ENCODE assay signal across 2 cellular contexts in the genomic region with DNA sequence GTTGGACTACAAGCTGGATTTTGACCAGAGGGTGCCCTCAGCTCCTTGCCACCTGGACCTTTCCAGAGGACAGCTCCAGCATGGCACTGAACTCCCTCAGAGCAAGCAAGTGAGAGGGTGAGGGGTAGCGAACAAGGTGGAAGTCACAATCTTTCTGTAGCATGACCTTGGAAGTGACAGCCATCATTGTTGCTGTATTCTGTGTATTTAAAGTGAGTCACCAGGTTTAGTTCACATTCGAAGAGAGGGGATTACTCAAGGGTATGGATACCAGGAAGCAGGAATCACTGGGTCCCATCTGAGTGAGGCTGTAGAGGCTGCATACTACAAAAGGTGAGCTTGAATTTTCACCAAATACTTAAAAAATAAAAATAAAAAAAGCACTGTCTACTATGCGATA.
TF ChIP-seq lines count a peak whose summit lies in the region.

No MANE protein-coding gene starts in this region.

TF ChIP-seq in HepG2, 621 proteins besides CTCF, POLR2A, EP300 and RAD21 (continues in another document):
- TF ChIP-seq ELF3 (CRISPR knock-in tag; IDR thresholded peaks at IDR 0.05) (peak; percentile 72; the same call in 1 of the 2 replicates), REL (CRISPR knock-in tag; conservative IDR thresholded peaks at IDR 0.05) (no peak), ZNF432 (CRISPR knock-in tag; IDR thresholded peaks at IDR 0.05; ENCODE audit: borderline replicate concordance) (no peak), HOMEZ (CRISPR knock-in tag; IDR thresholded peaks at IDR 0.05; ENCODE audit: low read depth) (0 out of 2 replicates have a peak, but pooled peaks have one; percentile 34), FOSL1 (CRISPR knock-in tag; IDR thresholded peaks at IDR 0.05; ENCODE audit: borderline replicate concordance) (peak; percentile 26; the same call in 1 of the 2 replicates), KLF13 (CRISPR knock-in tag; IDR thresholded peaks at IDR 0.05) (no peak), ZNF614 (CRISPR knock-in tag; IDR thresholded peaks at IDR 0.05; ENCODE audit: borderline replicate concordance) (no peak), ATF3 (CRISPR knock-in tag; IDR thresholded peaks at IDR 0.05) (peak; percentile 28; the same call in 1 of the 2 replicates), TCF7 (IDR thresholded peaks at IDR 0.05; ENCODE audit: low read depth) (no peak), FOSL2 (CRISPR knock-in tag; IDR thresholded peaks at IDR 0.05) (peak; percentile 94), ARID5B (CRISPR knock-in tag; IDR thresholded peaks at IDR 0.05) (peak; percentile 68), JUNB (CRISPR knock-in tag; IDR thresholded peaks at IDR 0.05; ENCODE audit: borderline replicate concordance) (peak; percentile 15; the same call in 1 of the 2 replicates), JUN (CRISPR knock-in tag; IDR thresholded peaks at IDR 0.05) (peak; percentile 68; the same call in 1 of the 2 replicates), HMG20A (CRISPR knock-in tag; IDR thresholded peaks at IDR 0.05; ENCODE audit: borderline replicate concordance) (peak; percentile 42; the same call in 1 of the 2 replicates), ELF1 (CRISPR knock-in tag; IDR thresholded peaks at IDR 0.05) (peak; percentile 45; the same call in 1 of the 2 replicates), SAP130 (CRISPR knock-in tag; IDR thresholded peaks at IDR 0.05; ENCODE audit: low read depth) (peak; percentile 47)
- TF ChIP-seq, protein P1, sequence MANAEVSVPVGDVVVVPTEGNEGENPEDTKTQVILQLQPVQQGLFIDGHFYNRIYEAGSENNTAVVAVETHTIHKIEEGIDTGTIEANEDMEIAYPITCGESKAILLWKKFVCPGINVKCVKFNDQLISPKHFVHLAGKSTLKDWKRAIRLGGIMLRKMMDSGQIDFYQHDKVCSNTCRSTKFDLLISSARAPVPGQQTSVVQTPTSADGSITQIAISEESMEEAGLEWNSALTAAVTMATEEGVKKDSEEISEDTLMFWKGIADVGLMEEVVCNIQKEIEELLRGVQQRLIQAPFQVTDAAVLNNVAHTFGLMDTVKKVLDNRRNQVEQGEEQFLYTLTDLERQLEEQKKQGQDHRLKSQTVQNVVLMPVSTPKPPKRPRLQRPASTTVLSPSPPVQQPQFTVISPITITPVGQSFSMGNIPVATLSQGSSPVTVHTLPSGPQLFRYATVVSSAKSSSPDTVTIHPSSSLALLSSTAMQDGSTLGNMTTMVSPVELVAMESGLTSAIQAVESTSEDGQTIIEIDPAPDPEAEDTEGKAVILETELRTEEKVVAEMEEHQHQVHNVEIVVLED (CRISPR knock-in tag; IDR thresholded peaks at IDR 0.05; ENCODE audit: borderline replicate concordance) = no peak

TF ChIP-seq in H1, 55 proteins besides CTCF, POLR2A, EP300 and RAD21:
- TF ChIP-seq SIN3A (conservative IDR thresholded peaks at IDR 0.05 in 1 of 2, IDR thresholded peaks at IDR 0.05 in 1 of 2; ENCODE audit: low read depth in 1 of 2, low read length in 2 of 2) = no peak
- TF ChIP-seq TAF7 (optimal IDR thresholded peaks at IDR 0.05; ENCODE audit: borderline replicate concordance, low read depth, low read length) = no peak
- TF ChIP-seq GABPA (IDR thresholded peaks at IDR 0.05; ENCODE audit: borderline replicate concordance, insufficient read depth, low read length) = no peak
- no peak for TF ChIP-seq CEBPB (IDR thresholded peaks at IDR 0.05; ENCODE audit: low read depth, low read length)
- TF ChIP-seq RNF2 (IDR thresholded peaks at IDR 0.05; ENCODE audit: borderline replicate concordance, low read depth, low read length, missing control alignments, poor library complexity, severe bottlenecking) = no peak
- no peak for TF ChIP-seq SP2 (IDR thresholded peaks at IDR 0.05; ENCODE audit: low read length)
- TF ChIP-seq EZH2 (IDR thresholded peaks at IDR 0.05; ENCODE audit: low read depth, low read length, severe bottlenecking) = no peak
- TF ChIP-seq MAFK (IDR thresholded peaks at IDR 0.05; ENCODE audit: low read depth, low read length) = no peak
- no peak for TF ChIP-seq BRCA1 (IDR thresholded peaks at IDR 0.05; ENCODE audit: low read depth, low read length)
TF ChIP-seq in H1: peak in this region for 0.
